Comparison of ENCODE assay signal across 9 cellular contexts in genomic region chr9:6644346-6645152, GRCh38. TPM values are rescaled to one million over a fixed set of nuclear protein-coding genes. Genes with fewer than 3 reads are reported as not detected.
DNase-seq lines count a peak whose midpoint lies in the region; ATAC-seq and TF ChIP-seq lines count a peak whose summit lies in the region.
"Had no signal": no experiment of that assay in that cellular context is flagged by ENCODE, and none has a peak within 500 bp of the region (broad histone marks: within the 10 kb centered on the region; RNA-seq: fewer than 3 reads in every experiment).

No MANE protein-coding gene starts in this region.

- H3K4me3 ChIP-seq in tibial nerve = peak overlapping the region; percentile 29 to 56 (median 38)

- TF ChIP-seq EP300 in tibial nerve (IDR thresholded peaks at IDR 0.05) = no peak

- no peaks in the 10 kb centered on the region for H3K36me3 ChIP-seq in tibial nerve

- H3K27me3 Mint-ChIP-seq in activated naive CD4-positive, alpha-beta T cell treated with anti-CD3 and anti-CD28 coated beads for 36 hours (ENCODE audit: low read depth) = peaks cover 55% of the 10 kb centered on the region
- H3K27me3 Mint-ChIP-seq in activated naive CD8-positive, alpha-beta T cell treated with anti-CD3 and anti-CD28 coated beads, Interleukin-2, amount 10 ng/mL, durations not matched to agents 7 days and 5 days = peaks cover 81% of the 10 kb centered on the region

- H3K27me3 ChIP-seq in tibial nerve = peaks cover 0 to 63% of the 10 kb centered on the region in 2 donors

- peak overlapping the region in 2 of 4 donors; percentile 18 to 76 for H3K27ac ChIP-seq in tibial nerve

- H3K9me3 ChIP-seq in tibial nerve = no peaks in the 10 kb centered on the region

- no peak for TF ChIP-seq CTCF in tibial nerve (IDR thresholded peaks at IDR 0.05)

- no peaks in the 10 kb centered on the region for H3K36me3 Mint-ChIP-seq in activated naive CD4-positive, alpha-beta T cell treated with anti-CD3 and anti-CD28 coated beads for 36 hours (ENCODE audit: low read depth)
- no peaks in the 10 kb centered on the region for H3K36me3 Mint-ChIP-seq in activated naive CD8-positive, alpha-beta T cell treated with anti-CD3 and anti-CD28 coated beads, Interleukin-2, amount 10 ng/mL, durations not matched to agents 7 days and 5 days

- H3K9me3 Mint-ChIP-seq in activated naive CD4-positive, alpha-beta T cell treated with anti-CD3 and anti-CD28 coated beads for 36 hours = no peaks in the 10 kb centered on the region
- no peaks in the 10 kb centered on the region for H3K9me3 Mint-ChIP-seq in activated naive CD8-positive, alpha-beta T cell treated with anti-CD3 and anti-CD28 coated beads, Interleukin-2, amount 10 ng/mL, durations not matched to agents 7 days and 5 days

- 7% methylated on average over 33 of the region's 33 CpGs for WGBS in tibial nerve, 2 donors

- DNase-seq in activated naive CD4-positive, alpha-beta T cell treated with anti-CD3 and anti-CD28 coated beads for 36 hours = peak; percentile 8
- DNase-seq in activated naive CD4-positive, alpha-beta T cell treated with anti-CD3 and anti-CD28 coated beads, Interleukin-2, amount 50 U/mL, for 16 hours = no peak
- no peak for DNase-seq in activated naive CD8-positive, alpha-beta T cell treated with anti-CD3 and anti-CD28 coated beads, Interleukin-2, amount 10 ng/mL, durations not matched to agents 7 days and 5 days
- DNase-seq in medulla oblongata (ENCODE audit: extremely low spot score) = peak; percentile 11
- no peak for DNase-seq in tibial nerve (ENCODE audit: low spot score in 2 of 2)
- DNase-seq in NCI-H2171 (lab: John Stamatoyannopoulos, UW) = no peak
- DNase-seq in stimulated activated CD4-positive, alpha-beta T cell treated with anti-CD3 and anti-CD28 coated beads, Interleukin-4, amount 100 ng/mL, for 24 hours = no peak
- DNase-seq: SHP77 had no signal

- H3K4me1 Mint-ChIP-seq in activated naive CD4-positive, alpha-beta T cell treated with anti-CD3 and anti-CD28 coated beads for 36 hours (ENCODE audit: low read depth) = peaks cover 19% of the 10 kb centered on the region
- H3K4me1 Mint-ChIP-seq in activated naive CD8-positive, alpha-beta T cell treated with anti-CD3 and anti-CD28 coated beads, Interleukin-2, amount 10 ng/mL, durations not matched to agents 7 days and 5 days = peaks cover 12% of the 10 kb centered on the region

- H3K4me3 Mint-ChIP-seq in activated naive CD4-positive, alpha-beta T cell treated with anti-CD3 and anti-CD28 coated beads for 36 hours = peak overlapping the region; percentile 68
- H3K4me3 Mint-ChIP-seq in activated naive CD8-positive, alpha-beta T cell treated with anti-CD3 and anti-CD28 coated beads, Interleukin-2, amount 10 ng/mL, durations not matched to agents 7 days and 5 days = peak overlapping the region; percentile 56

- H3K27ac Mint-ChIP-seq in activated naive CD4-positive, alpha-beta T cell treated with anti-CD3 and anti-CD28 coated beads for 36 hours = no peak overlapping the region
- no peak overlapping the region for H3K27ac Mint-ChIP-seq in activated naive CD8-positive, alpha-beta T cell treated with anti-CD3 and anti-CD28 coated beads, Interleukin-2, amount 10 ng/mL, durations not matched to agents 7 days and 5 days

- CTCF ChIA-PET in activated naive CD4-positive, alpha-beta T cell treated with anti-CD3 and anti-CD28 coated beads for 36 hours (lab: Charles Lee) = interaction anchor here (1.4 kb wide), 1 partner anchor 38 kb away, joined by 3 read pairs; no protein-coding TSS in a partner anchor

- no peak for TF ChIP-seq POLR2A in tibial nerve (IDR thresholded peaks at IDR 0.05)

- POLR2A ChIA-PET in activated naive CD8-positive, alpha-beta T cell treated with anti-CD3 and anti-CD28 coated beads, Interleukin-2, amount 10 ng/mL, durations not matched to agents 7 days and 5 days (lab: Charles Lee) = no interaction called here

- peaks cover 0 to 23% (median 10%) of the 10 kb centered on the region in 4 donors for H3K4me1 ChIP-seq in tibial nerve

- intact Hi-C loops in activated naive CD4-positive, alpha-beta T cell treated with anti-CD3 and anti-CD28 coated beads for 36 hours (cut with micrococcal nuclease) = loop anchor here (1.0 to 2.0 kb wide), 3 partner anchors 22 to 46 kb away; no protein-coding TSS in a partner anchor

- no peak for ATAC-seq in activated naive CD8-positive, alpha-beta T cell treated with anti-CD3 and anti-CD28 coated beads, Interleukin-2, amount 10 ng/mL, durations not matched to agents 7 days and 5 days (ENCODE audit: low read depth)
- no peak for ATAC-seq in HG03521 (IDR thresholded peaks at IDR 0.05; ENCODE audit: unreplicated experiment)

RNA-seq across cellular contexts. Expression of gene GLDC, which starts 1.0 kb away (rescaled TPM):
- total RNA-seq in activated naive CD4-positive, alpha-beta T cell treated with anti-CD3 and anti-CD28 coated beads for 36 hours = 1 to 10 TPM; 1.7 to 1.9 TPM
- total RNA-seq in activated naive CD8-positive, alpha-beta T cell treated with anti-CD3 and anti-CD28 coated beads, Interleukin-2, amount 10 ng/mL, durations not matched to agents 7 days and 5 days = not detected
- total RNA-seq in tibial nerve = 10 to 100 TPM; 14.4 to 54.1 (median 21.8) TPM

Comparison
In these comparisons a context has a peak if more than half of its experiments do, and no peak if none do; other contexts are left out.
1. DNase-seq: peak in activated naive CD4-positive, alpha-beta T cell treated with anti-CD3 and anti-CD28 coated beads for 36 hours (single experiment) and medulla oblongata (single experiment); none in activated naive CD4-positive, alpha-beta T cell treated with anti-CD3 and anti-CD28 coated beads, Interleukin-2, amount 50 U/mL, for 16 hours (single experiment), activated naive CD8-positive, alpha-beta T cell treated with anti-CD3 and anti-CD28 coated beads, Interleukin-2, amount 10 ng/mL, durations not matched to agents 7 days and 5 days (single experiment), tibial nerve (0 of 2), NCI-H2171 (single experiment) and stimulated activated CD4-positive, alpha-beta T cell treated with anti-CD3 and anti-CD28 coated beads, Interleukin-4, amount 100 ng/mL, for 24 hours (single experiment).
2. RNA of gene GLDC, which starts 1.0 kb away (total RNA-seq): 14.4 to 54.1 TPM in tibial nerve; 1.7 to 1.9 TPM in activated naive CD4-positive, alpha-beta T cell treated with anti-CD3 and anti-CD28 coated beads for 36 hours and not detected in activated naive CD8-positive, alpha-beta T cell treated with anti-CD3 and anti-CD28 coated beads, Interleukin-2, amount 10 ng/mL, durations not matched to agents 7 days and 5 days; every median in the first group is over 4 times any median in the second.